ENCODE assay signal across 10 cellular contexts in genomic region chr1:243834130-243834529, GRCh38.
"Had no signal": no experiment of that assay in that cellular context is flagged by ENCODE, and none has a peak within 500 bp of the region (broad histone marks: within the 10 kb centered on the region; RNA-seq: fewer than 3 reads in every experiment).

No MANE protein-coding gene starts in this region.

- H3K4me1 Mint-ChIP-seq: H9 had no signal

- DNase-seq: GM23248, GOT3, H9, HCEC 1CT, HFFc6, IMR-90, Kasumi-1, KG1 had no signal

- H3K4me3 Mint-ChIP-seq: H9, HFFc6 had no signal

- ATAC-seq: K562 had no signal

- H3K27ac ChIP-seq: GM23248, HL-60 had no signal

- H3K4me3 ChIP-seq: GM23248, K562 had no signal

- FAIRE-seq: K562 had no signal

- H3K27ac Mint-ChIP-seq: H9, HFFc6 had no signal
